29 cellular contexts compared by ENCODE assay signal in genomic region chr12:113119980-113120669, GRCh38. TPM values are rescaled to one million over a fixed set of nuclear protein-coding genes. Genes with fewer than 3 reads are reported as not detected.
DNase-seq lines count a peak whose midpoint lies in the region; ATAC-seq, FAIRE-seq and TF ChIP-seq lines count a peak whose summit lies in the region.
"Had no signal": no experiment of that assay in that cellular context is flagged by ENCODE, and none has a peak within 500 bp of the region (broad histone marks: within the 10 kb centered on the region; RNA-seq: fewer than 3 reads in every experiment).

No MANE protein-coding gene starts in this region.

- H3K27ac ChIP-seq in Karpas-422 (ENCODE audit: low read length) (no peak overlapping the region), K562 (ENCODE audit: extremely low read depth, low read depth, low read length) (no peak overlapping the region), neural progenitor cell (no peak overlapping the region)
- H3K27ac ChIP-seq: brain microvascular endothelial cell, neutrophil, WERI-Rb-1 had no signal

- peaks cover 22% of the 10 kb centered on the region for H3K4me1 Mint-ChIP-seq in neural progenitor cell
- H3K4me1 Mint-ChIP-seq in Caco-2 (ENCODE audit: low read depth, unreplicated experiment): no peaks in the 10 kb centered on the region
- H3K4me1 Mint-ChIP-seq: stimulated activated effector memory CD8-positive, alpha-beta T cell treated with anti-CD3 and anti-CD28 coated beads, Interleukin-12 subunit alpha, Interleukin-12 subunit beta, amount 100 ng/mL, for 72 hours had no signal

- POLR2A ChIA-PET in K562 (lab: Yijun Ruan, JAX): interaction anchor here (0.7 to 1.0 kb wide), 2 partner anchors 14 to 419 kb away, joined by 3 read pairs; no protein-coding TSS in a partner anchor
- POLR2A ChIA-PET in Caco-2 (lab: Charles Lee): no interaction called here

- intact Hi-C loops in K562 (cut with micrococcal nuclease) (no loop called here), Caco-2 (cut with micrococcal nuclease; ENCODE audit: unreplicated experiment) (no loop called here)

- TF ChIP-seq EP300 in K562 (IDR thresholded peaks at IDR 0.05; ENCODE audit: low read length): no peak

- H3K27me3 ChIP-seq in Karpas-422 (ENCODE audit: low read length) (no peaks in the 10 kb centered on the region), K562 (ENCODE audit: control insufficient read depth in 2 of 2, insufficient read depth in 2 of 2, low read length in 2 of 2) (peaks cover 7 to 28% of the 10 kb centered on the region in 2 experiments; a peak in 4 of 5 replicates), neural progenitor cell (no peaks in the 10 kb centered on the region), Caco-2 (replicated peaks; ENCODE audit: control insufficient read depth, insufficient read depth, low read length) (no peaks in the 10 kb centered on the region)
- H3K27me3 ChIP-seq: brain microvascular endothelial cell had no signal

- no peak overlapping the region for H3K9ac ChIP-seq in Karpas-422 (ENCODE audit: low read length)
- no peak overlapping the region for H3K9ac ChIP-seq in K562 (ENCODE audit: insufficient read depth in 1 of 2, low read depth in 2 of 2, low read length in 2 of 2)
- H3K9ac ChIP-seq in neural progenitor cell: no peak overlapping the region

- in situ Hi-C loops in K562 (cut with MboI): no loop called here

- H3K4me3 ChIP-seq in Karpas-422 (ENCODE audit: low read length) (no peak overlapping the region), K562 (no peak overlapping the region), neural progenitor cell (no peak overlapping the region), Caco-2 (ENCODE audit: low read depth, low read length) (no peak overlapping the region)

- H3K4me1 ChIP-seq in Karpas-422 (ENCODE audit: low read length): peaks cover 36% of the 10 kb centered on the region
- H3K4me1 ChIP-seq in K562 (replicated peaks in 1 of 2; ENCODE audit: control insufficient read depth in 2 of 2, insufficient read depth in 2 of 2, low read length in 2 of 2): peaks cover 0 to 8% of the 10 kb centered on the region in 2 experiments; a peak in 1 of 5 replicates
- H3K4me1 ChIP-seq in neural progenitor cell: no peaks in the 10 kb centered on the region
- H3K4me1 ChIP-seq in Caco-2: no peaks in the 10 kb centered on the region

- peak overlapping the region; percentile 63 for H3K27ac Mint-ChIP-seq in neural progenitor cell
- H3K27ac Mint-ChIP-seq in Caco-2 (ENCODE audit: unreplicated experiment): no peak overlapping the region
- H3K27ac Mint-ChIP-seq: activated CD8-positive, alpha-beta T cell treated with anti-CD3 and anti-CD28 coated beads for 36 hours; activated naive CD8-positive, alpha-beta T cell; activated T-cell treated with anti-CD3 and anti-CD28 coated beads, Interleukin-2, amount 50 U/mL, for 24 hours; dendritic cell treated with granulocyte-macrophage colony-stimulating factor and Interleukin-4, amounts not matched to agents 40 ng/mL and 50 ng/mL, for 4 days; stimulated activated effector memory CD8-positive, alpha-beta T cell treated with anti-CD3 and anti-CD28 coated beads, Interleukin-12 subunit alpha, Interleukin-12 subunit beta, amount 100 ng/mL, for 72 hours; T-helper 1 cell treated with Interleukin-12 subunit alpha and Interleukin-12 subunit beta and Interleukin-4 antibody, amounts not matched to agents 30 μg/mL and 1 μg/mL, for 36 hours had no signal

- no peak overlapping the region for H2AFZ ChIP-seq in Karpas-422 (ENCODE audit: low read length)
- no peak overlapping the region for H2AFZ ChIP-seq in K562 (ENCODE audit: low read depth, low read length)
- H2AFZ ChIP-seq in neural progenitor cell (replicated peaks): no peak overlapping the region

- TF ChIP-seq CTCF in K562 (IDR thresholded peaks at IDR 0.05 in 2 of 3, conservative IDR thresholded peaks at IDR 0.05 in 1 of 3; ENCODE audit: insufficient read depth in 2 of 3, low read depth in 1 of 3, low read length in 3 of 3) (no peak), neural progenitor cell (IDR thresholded peaks at IDR 0.05) (no peak), Caco-2 (IDR thresholded peaks at IDR 0.05; ENCODE audit: insufficient read depth in 1 of 2, low read depth in 1 of 2, low read length in 1 of 2, severe bottlenecking in 1 of 2, unreplicated experiment in 1 of 2) (no peak)

- CTCF ChIA-PET in K562 (lab: Yijun Ruan, JAX; ENCODE audit: low intra/inter-chr PET ratio): no interaction called here
- CTCF ChIA-PET in Caco-2 (lab: Charles Lee): interaction anchor here (0.8 to 1.1 kb wide), 2 partner anchors 11 to 33 kb away, joined by 3 read pairs; no protein-coding TSS in a partner anchor

- FAIRE-seq in K562 (lab: Jason Lieb, UNC): no peak
- FAIRE-seq: A204.1, H54 had no signal

- TF ChIP-seq POLR2A in K562 (conservative IDR thresholded peaks at IDR 0.05): no peak

- 0 out of 2 replicates have a peak, but pooled peaks cover 3% of the 10 kb centered on the region for H3K36me3 ChIP-seq in Karpas-422 (ENCODE audit: insufficient read depth, low read length)
- no peaks in the 10 kb centered on the region for H3K36me3 ChIP-seq in K562 (ENCODE audit: control insufficient read depth, insufficient read depth, low read length)
- no peaks in the 10 kb centered on the region for H3K36me3 ChIP-seq in neural progenitor cell
- no peaks in the 10 kb centered on the region for H3K36me3 ChIP-seq in Caco-2 (ENCODE audit: control insufficient read depth, insufficient read depth, low read length)
- H3K36me3 ChIP-seq: brain microvascular endothelial cell, neutrophil, WERI-Rb-1 had no signal

- H4K20me1 ChIP-seq in Karpas-422 (ENCODE audit: insufficient read depth, low read depth, low read length) (no peaks in the 10 kb centered on the region), K562 (replicated peaks; ENCODE audit: control insufficient read depth, insufficient read depth, low read length) (peaks cover 1% of the 10 kb centered on the region; the same call in 1 of the 2 replicates), neural progenitor cell (ENCODE audit: low read depth) (no peaks in the 10 kb centered on the region)

- H3K36me3 Mint-ChIP-seq in neural progenitor cell (no peaks in the 10 kb centered on the region), Caco-2 (ENCODE audit: insufficient read depth, unreplicated experiment) (no peaks in the 10 kb centered on the region)
- H3K36me3 Mint-ChIP-seq: stimulated activated effector memory CD8-positive, alpha-beta T cell treated with anti-CD3 and anti-CD28 coated beads, Interleukin-12 subunit alpha, Interleukin-12 subunit beta, amount 100 ng/mL, for 72 hours had no signal

- peaks cover 2% of the 10 kb centered on the region for H3K9me1 ChIP-seq in K562 (ENCODE audit: control insufficient read depth, insufficient read depth, low read length)

- no peak for TF ChIP-seq RAD21 in K562 (CRISPR knock-in tag; conservative IDR thresholded peaks at IDR 0.05 in 1 of 2, IDR thresholded peaks at IDR 0.05 in 1 of 2)

- 4% methylated on average over 4 of the region's 4 CpGs for WGBS in K562 (ENCODE audit: insufficient coverage, low coverage, missing lambda C conversion rate)

- BruUV-seq in K562 (replicated peaks; lab: Mats Ljungman, UMichigan) (no TSS peak), Caco-2 (replicated peaks; lab: Mats Ljungman, UMichigan) (no TSS peak)

- H3K79me2 ChIP-seq in Karpas-422 (ENCODE audit: low read length) (no peaks in the 10 kb centered on the region), K562 (ENCODE audit: control insufficient read depth, insufficient read depth, low read length) (no peaks in the 10 kb centered on the region), neural progenitor cell (ENCODE audit: low read depth) (no peaks in the 10 kb centered on the region)

- H3K4me2 ChIP-seq in Karpas-422 (ENCODE audit: low read depth, low read length, poor library complexity, severe bottlenecking) (peak overlapping the region; percentile 52), K562 (ENCODE audit: insufficient read depth, low read length) (no peak overlapping the region), neural progenitor cell (peak overlapping the region; percentile 31)

- H3K9me2 ChIP-seq in Karpas-422 (replicated peaks; ENCODE audit: insufficient read depth, low read length): no peaks in the 10 kb centered on the region

- ATAC-seq in K562: no peak
- ATAC-seq in HG02970 (IDR thresholded peaks at IDR 0.05; ENCODE audit: low FRiP score, unreplicated experiment): no peak
- ATAC-seq: activated CD8-positive, alpha-beta T cell treated with anti-CD3 and anti-CD28 coated beads for 36 hours; left lobe of liver; right cardiac atrium; stimulated activated effector memory CD8-positive, alpha-beta T cell treated with anti-CD3 and anti-CD28 coated beads, Interleukin-12 subunit alpha, Interleukin-12 subunit beta, amount 100 ng/mL, for 72 hours had no signal

- H3K27me3 Mint-ChIP-seq in neural progenitor cell (ENCODE audit: insufficient read depth, low read depth): peaks cover 18% of the 10 kb centered on the region
- H3K27me3 Mint-ChIP-seq in Caco-2 (ENCODE audit: insufficient read depth, unreplicated experiment): peaks cover 15% of the 10 kb centered on the region
- H3K27me3 Mint-ChIP-seq: activated T-cell treated with anti-CD3 and anti-CD28 coated beads, Interleukin-2, amount 50 U/mL, for 24 hours had no signal

- peak overlapping the region; percentile 55 for H3K4me3 Mint-ChIP-seq in neural progenitor cell
- H3K4me3 Mint-ChIP-seq in Caco-2 (ENCODE audit: unreplicated experiment): no peak overlapping the region
- H3K4me3 Mint-ChIP-seq: activated CD8-positive, alpha-beta T cell treated with anti-CD3 and anti-CD28 coated beads for 36 hours; activated naive CD8-positive, alpha-beta T cell; activated T-cell treated with anti-CD3 and anti-CD28 coated beads, Interleukin-2, amount 50 U/mL, for 24 hours; dendritic cell treated with granulocyte-macrophage colony-stimulating factor and Interleukin-4, amounts not matched to agents 40 ng/mL and 50 ng/mL, for 4 days; stimulated activated effector memory CD8-positive, alpha-beta T cell treated with anti-CD3 and anti-CD28 coated beads, Interleukin-12 subunit alpha, Interleukin-12 subunit beta, amount 100 ng/mL, for 72 hours; T-helper 1 cell treated with Interleukin-12 subunit alpha and Interleukin-12 subunit beta and Interleukin-4 antibody, amounts not matched to agents 30 μg/mL and 1 μg/mL, for 36 hours had no signal

- DNase-seq in DMS79 treated with DMSO at 0.1 percent for 48 hours (lab: John Stamatoyannopoulos, UW): peak; percentile 21
- no peak for DNase-seq in DMS79 (lab: John Stamatoyannopoulos, UW)
- no peak for DNase-seq in Karpas-422
- no peak for DNase-seq in K562 (ENCODE audit: extremely low read depth in 1 of 4, low spot score in 3 of 4)
- DNase-seq in neural progenitor cell (ENCODE audit: low spot score): peak; percentile 36
- no peak for DNase-seq in NCI-H1105 (lab: John Stamatoyannopoulos, UW)
- no peak for DNase-seq in Caco-2
- DNase-seq: activated CD8-positive, alpha-beta T cell treated with anti-CD3 and anti-CD28 coated beads for 36 hours; activated T-cell treated with anti-CD3 and anti-CD28 coated beads, Interleukin-2, amount 50 U/mL, for 24 hours; brain microvascular endothelial cell; C1 segment of cervical spinal cord; EL; foreskin melanocyte; midbrain; MV-4-11; NCI-H2171; right cardiac atrium; stimulated activated CD4-positive, alpha-beta T cell treated with anti-CD3 and anti-CD28 coated beads, Interleukin-15, amount 100 ng/mL, for 24 hours; WERI-Rb-1 had no signal

- peaks cover 8% of the 10 kb centered on the region for H3K9me3 ChIP-seq in Karpas-422 (ENCODE audit: low read length)
- no peaks in the 10 kb centered on the region; the same call in 1 of the 2 replicates for H3K9me3 ChIP-seq in K562 (replicated peaks; ENCODE audit: control insufficient read depth, insufficient read depth, low read depth, low read length)
- H3K9me3 ChIP-seq in neural progenitor cell (ENCODE audit: low read depth): no peaks in the 10 kb centered on the region
- H3K9me3 ChIP-seq in Caco-2: no peaks in the 10 kb centered on the region
- H3K9me3 ChIP-seq: neutrophil had no signal

- peaks cover 13% of the 10 kb centered on the region for H3K9me3 Mint-ChIP-seq in neural progenitor cell
- peaks cover 9% of the 10 kb centered on the region for H3K9me3 Mint-ChIP-seq in Caco-2 (ENCODE audit: unreplicated experiment)
- H3K9me3 Mint-ChIP-seq: stimulated activated effector memory CD8-positive, alpha-beta T cell treated with anti-CD3 and anti-CD28 coated beads, Interleukin-12 subunit alpha, Interleukin-12 subunit beta, amount 100 ng/mL, for 72 hours had no signal

- H3F3A ChIP-seq in neural progenitor cell (ENCODE audit: low read depth): no peaks in the 10 kb centered on the region

RNA-seq across cellular contexts. Expression of gene RASAL1, which starts 15.4 kb away (rescaled TPM):
- total RNA-seq in Karpas-422 (2014; rRNA removed; shearing (Covaris generic); ENCODE audit: low replicate concordance): 3.3 and 3.4 TPM in 2 replicates
- total RNA-seq in K562 (2011; cell fraction: chromatin; rRNA removed; ENCODE audit: low replicate concordance): 0.30 TPM in 1 of 2 replicates, not detected in the other
- total RNA-seq in K562 (2011; cell fraction: nucleolus; rRNA removed): 0.17 TPM in 1 of 2 replicates, not detected in the other
- total RNA-seq in K562 (2011; cell fraction: nucleoplasm; rRNA removed): not detected in 2 replicates
- 0.08 and 0.14 TPM in 2 replicates for total RNA-seq in K562 (2014; rRNA removed)
- total RNA-seq in K562 (2014; rRNA removed; fragmentation: Illumina TruSeq; extraction: Trizol): not detected in 2 replicates
- not detected in 2 replicates for total RNA-seq in K562 (2015; rRNA removed; fragmentation: Illumina TruSeq; extraction: Trizol)
- 0.16 TPM in 1 of 2 replicates, not detected in the other for total RNA-seq in K562 (2021)
- 0.06 TPM in 1 of 2 replicates, not detected in the other for polyA plus RNA-seq in K562 (2011; rRNA removed)
- polyA plus RNA-seq in K562 (2011; cell fraction: cytosol; rRNA removed): 0.03 TPM in 1 of 2 replicates, not detected in the other
- 0.07 and 0.18 TPM in 2 replicates for polyA plus RNA-seq in K562 (2011; cell fraction: nucleus; rRNA removed)
- 0.04 TPM in 1 of 2 replicates, not detected in the other for polyA plus RNA-seq in K562 (2012)
- polyA plus RNA-seq in K562 (2014; fragmentation: Illumina TruSeq; extraction: Trizol): not detected in 2 replicates
- polyA plus RNA-seq in K562 (2014; fragmentation: Nextera tagmentation; extraction: Ambion mirVana): not detected
- polyA plus RNA-seq in K562 (2014; rRNA removed): not detected in 2 replicates
- not detected in 2 replicates for polyA minus RNA-seq in K562 (2011; rRNA and poly(A)+ RNA removed)
- polyA minus RNA-seq in K562 (2011; cell fraction: cytosol; rRNA and poly(A)+ RNA removed): not detected in 2 replicates
- not detected in 2 replicates for polyA minus RNA-seq in K562 (2011; cell fraction: nucleus; rRNA and poly(A)+ RNA removed)
- 0.50 and 1.4 TPM in 2 replicates for total RNA-seq in neural progenitor cell (ENCODE audit: low replicate concordance)
- not detected in 2 replicates for total RNA-seq in Caco-2 (2022)
- total RNA-seq: right cardiac atrium had no signal
- polyA plus RNA-seq: right cardiac atrium had no signal

RNA-seq across cellular contexts. Expression of gene CFAP73, which starts 29.4 kb away (rescaled TPM):
- total RNA-seq in Karpas-422 (2014; rRNA removed; shearing (Covaris generic); ENCODE audit: low replicate concordance): not detected in 2 replicates
- not detected in 2 replicates for total RNA-seq in K562 (2011; cell fraction: chromatin; rRNA removed; ENCODE audit: low replicate concordance)
- not detected in 2 replicates for total RNA-seq in K562 (2011; cell fraction: nucleolus; rRNA removed)
- not detected in 2 replicates for total RNA-seq in K562 (2011; cell fraction: nucleoplasm; rRNA removed)
- total RNA-seq in K562 (2014; rRNA removed) (not detected in 2 replicates), K562 (2014; rRNA removed; fragmentation: Illumina TruSeq; extraction: Trizol) (not detected in 2 replicates), K562 (2015; rRNA removed; fragmentation: Illumina TruSeq; extraction: Trizol) (not detected in 2 replicates), K562 (2021) (not detected in 2 replicates), neural progenitor cell (ENCODE audit: low replicate concordance) (0.19 TPM in 1 of 2 replicates, not detected in the other), Caco-2 (2022) (0.23 TPM in 1 of 2 replicates, not detected in the other)
- polyA plus RNA-seq in K562 (2011; rRNA removed) (not detected in 2 replicates), K562 (2014; fragmentation: Illumina TruSeq; extraction: Trizol) (not detected in 2 replicates), K562 (2014; fragmentation: Nextera tagmentation; extraction: Ambion mirVana) (not detected), K562 (2014; rRNA removed) (not detected in 2 replicates)
- polyA plus RNA-seq in K562 (2011; cell fraction: cytosol; rRNA removed): not detected in 2 replicates
- polyA plus RNA-seq in K562 (2011; cell fraction: nucleus; rRNA removed): not detected in 2 replicates
- 0.14 and 0.17 TPM in 2 replicates for polyA plus RNA-seq in K562 (2012)
- not detected in 2 replicates for polyA minus RNA-seq in K562 (2011; rRNA and poly(A)+ RNA removed)
- polyA minus RNA-seq in K562 (2011; cell fraction: cytosol; rRNA and poly(A)+ RNA removed): not detected in 2 replicates
- polyA minus RNA-seq in K562 (2011; cell fraction: nucleus; rRNA and poly(A)+ RNA removed): not detected in 2 replicates
- total RNA-seq: epithelial cell of proximal tubule, left lobe of liver, right cardiac atrium had no signal

Comparison
In these comparisons a context has a peak if more than half of its experiments do, and no peak if none do; other contexts are left out.
1. DNase-seq: peak in DMS79 treated with DMSO at 0.1 percent for 48 hours (single experiment) and neural progenitor cell (single experiment); none in DMS79 (single experiment), Karpas-422 (single experiment), K562 (0 of 4), NCI-H1105 (single experiment) and Caco-2 (0 of 2).